Comparison of ENCODE assay signal across 20 cellular contexts in the genomic region with DNA sequence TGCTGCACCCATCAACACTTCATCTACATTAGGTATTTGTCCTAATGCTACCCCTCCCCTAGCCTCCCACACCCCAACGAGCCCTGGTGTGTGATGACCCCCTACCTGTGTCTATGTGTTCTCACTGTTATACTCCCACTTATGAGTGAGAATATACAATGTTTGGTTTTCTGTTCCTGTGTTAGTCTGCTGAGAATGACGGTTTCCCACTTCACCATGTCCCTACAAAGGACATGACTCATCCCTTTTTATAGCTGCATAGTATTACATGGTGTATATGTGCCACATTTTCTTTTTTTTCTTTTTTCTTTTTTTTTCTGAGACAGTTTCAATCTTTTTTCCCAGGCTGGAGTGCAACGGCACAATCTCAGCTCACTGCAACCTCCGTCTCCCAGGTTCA.
"Had no signal": no experiment of that assay in that cellular context is flagged by ENCODE, and none has a peak within 500 bp of the region (broad histone marks: within the 10 kb centered on the region; RNA-seq: fewer than 3 reads in every experiment).

No MANE protein-coding gene starts in this region.

- DNase-seq: KBM-7, MG63, NCI-H1092, NCI-H1436, NCI-H187 treated with DMSO at 0.1 percent for 48 hours, NCI-H2029 treated with DMSO at 0.1 percent for 48 hours, NCI-H2107, NCI-H2227 treated with DMSO at 0.1 percent for 48 hours, NCI-H510A, NCI-H524 treated with DMSO at 0.1 percent for 48 hours, NCI-H69, NCI-H774, PC-9, Peyer's patch, Right ventricle myocardium superior, RPMI8226, SIG-M5, SK-N-SH, SW 1271, T-cell had no signal
